In the genomic region with DNA sequence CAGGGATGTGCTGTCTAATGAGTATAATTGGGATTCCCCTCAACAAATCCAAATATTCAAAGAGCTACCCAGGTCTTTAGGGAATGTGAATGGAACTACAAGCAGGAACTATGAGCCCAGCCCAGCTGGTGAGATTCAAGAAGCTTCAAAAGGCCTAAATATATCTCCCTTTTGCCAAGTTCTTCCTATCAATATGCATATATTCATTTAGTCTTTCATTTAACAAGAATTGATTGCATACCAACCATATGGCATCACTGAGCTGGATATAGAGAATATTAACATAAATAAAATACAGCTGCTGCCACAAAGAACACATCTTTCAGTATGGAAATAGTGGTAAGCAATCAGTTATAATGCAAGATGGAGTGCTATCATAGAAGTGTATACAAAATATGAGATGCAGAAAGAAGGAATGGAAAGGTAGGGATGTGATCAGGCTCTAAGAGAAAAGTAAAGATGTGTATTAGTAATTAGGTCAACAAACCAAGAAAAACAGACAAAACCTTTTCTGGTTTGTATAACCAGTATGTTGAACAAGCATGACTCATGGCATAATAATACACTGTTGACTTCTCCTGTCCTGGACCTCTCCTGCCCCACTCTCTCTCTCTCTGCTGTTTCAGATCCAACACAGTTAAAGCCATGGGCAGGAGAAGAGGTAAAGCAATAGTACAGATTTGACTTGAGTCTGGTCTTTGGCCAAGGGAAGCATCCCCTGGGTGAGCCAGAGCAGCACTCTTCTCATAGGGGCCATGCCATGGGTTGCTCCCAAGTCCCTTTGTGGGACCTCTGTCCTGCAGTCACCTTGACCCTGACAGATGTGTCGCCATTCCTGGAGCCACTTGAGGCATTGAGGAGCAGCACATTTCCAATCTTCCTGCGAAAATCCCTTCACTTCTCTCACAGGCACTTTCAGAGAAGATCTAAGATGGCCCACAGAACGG, we compare ENCODE assay signal across 11 cellular contexts. TPM values are rescaled to one million over a fixed set of nuclear protein-coding genes. Genes with fewer than 3 reads are reported as not detected.
DNase-seq lines count a peak whose midpoint lies in the region; ATAC-seq and TF ChIP-seq lines count a peak whose summit lies in the region.
"Had no signal": no experiment of that assay in that cellular context is flagged by ENCODE, and none has a peak within 500 bp of the region (broad histone marks: within the 10 kb centered on the region; RNA-seq: fewer than 3 reads in every experiment).

No MANE protein-coding gene starts in this region.

- no peaks in the 10 kb centered on the region; the same call in 1 of the 2 replicates for H3K9me3 ChIP-seq in MG63

- peak overlapping the region; percentile 52 for H3K23ac ChIP-seq in mesendoderm (ENCODE audit: low read length)

- CTCF ChIA-PET in activated CD4-positive, alpha-beta T cell treated with anti-CD3 and anti-CD28 coated beads for 36 hours (lab: Charles Lee): interaction anchor here (0.6 to 1.4 kb wide), 3 partner anchors 8 to 356 kb away, joined by 3 to 5 read pairs (median 4); no protein-coding TSS in a partner anchor

- H3K56ac ChIP-seq in mesendoderm (ENCODE audit: low read length): peak overlapping the region; percentile 78

- no peak overlapping the region for H3K4me2 ChIP-seq in mesendoderm (ENCODE audit: low read length)

- intact Hi-C loops in activated CD4-positive, alpha-beta T cell treated with anti-CD3 and anti-CD28 coated beads for 36 hours (cut with DNase I, micrococcal nuclease): loop anchor here (2.0 to 5.0 kb wide), 6 partner anchors 53 to 794 kb away; no protein-coding TSS in a partner anchor

- H3K4me1 Mint-ChIP-seq in activated CD4-positive, alpha-beta T cell treated with anti-CD3 and anti-CD28 coated beads for 36 hours: peaks cover 30% of the 10 kb centered on the region
- H3K4me1 Mint-ChIP-seq: CD4-positive, CD25-positive, alpha-beta regulatory T cell; naive B cell had no signal

- H3K4me3 Mint-ChIP-seq in activated CD4-positive, alpha-beta T cell treated with anti-CD3 and anti-CD28 coated beads for 36 hours: no peak overlapping the region
- H3K4me3 Mint-ChIP-seq: CD4-positive, CD25-positive, alpha-beta regulatory T cell had no signal

- H3K4me3 ChIP-seq in MG63 (no peak overlapping the region), coronary artery (peak overlapping the region; percentile 21), mesendoderm (ENCODE audit: low read length) (no peak overlapping the region), H7 (ENCODE audit: insufficient read depth, low read depth, low read length) (no peak overlapping the region)

- H3K27ac Mint-ChIP-seq in activated CD4-positive, alpha-beta T cell treated with anti-CD3 and anti-CD28 coated beads for 36 hours: no peak overlapping the region
- H3K27ac Mint-ChIP-seq: CD4-positive, CD25-positive, alpha-beta regulatory T cell; naive B cell had no signal

- H4K5ac ChIP-seq in mesendoderm (ENCODE audit: low read length): no peak overlapping the region

- no peaks in the 10 kb centered on the region for H3K79me1 ChIP-seq in mesendoderm (ENCODE audit: low read length)

- peak overlapping the region; percentile 42 for H2AK5ac ChIP-seq in mesendoderm (ENCODE audit: low read length)

- no CpG with 5 or more reads among the region's 3 CpGs for WGBS in mesendoderm (ENCODE audit: extremely low coverage, insufficient coverage, low lambda C conversion rate)

- no peaks in the 10 kb centered on the region for H3K36me3 ChIP-seq in MG63
- no peaks in the 10 kb centered on the region for H3K36me3 ChIP-seq in mesendoderm (ENCODE audit: control insufficient read depth, insufficient read depth, low read length)
- H3K36me3 ChIP-seq in H7 (replicated peaks; ENCODE audit: control insufficient read depth, insufficient read depth, low read length): no peaks in the 10 kb centered on the region

- no peak overlapping the region for H2BK120ac ChIP-seq in mesendoderm (ENCODE audit: low read depth, low read length)

- H4K8ac ChIP-seq in mesendoderm (ENCODE audit: low read depth, low read length): no peak overlapping the region

- H3K79me2 ChIP-seq in mesendoderm (ENCODE audit: control insufficient read depth, insufficient read depth, low read length): no peaks in the 10 kb centered on the region

- no peak for ATAC-seq in activated CD4-positive, alpha-beta T cell treated with anti-CD3 and anti-CD28 coated beads for 36 hours

- no peaks in the 10 kb centered on the region for H3K36me3 Mint-ChIP-seq in activated CD4-positive, alpha-beta T cell treated with anti-CD3 and anti-CD28 coated beads for 36 hours (ENCODE audit: low read depth)
- H3K36me3 Mint-ChIP-seq: CD4-positive, CD25-positive, alpha-beta regulatory T cell; naive B cell had no signal

- no peak overlapping the region for H3K4ac ChIP-seq in mesendoderm (ENCODE audit: low read depth, low read length)

- peaks cover 11% of the 10 kb centered on the region for H3K4me1 ChIP-seq in mesendoderm (ENCODE audit: control insufficient read depth, low read depth, low read length)

- peak overlapping the region; percentile 93 for H3K18ac ChIP-seq in mesendoderm (ENCODE audit: low read length)

- TF ChIP-seq CTCF in coronary artery (IDR thresholded peaks at IDR 0.05): no peak

- H3K27ac ChIP-seq in coronary artery (peak overlapping the region; percentile 82 to 95), mesendoderm (ENCODE audit: low read depth, low read length) (peak overlapping the region; percentile 96)

- no peaks in the 10 kb centered on the region for H3K9me3 Mint-ChIP-seq in activated CD4-positive, alpha-beta T cell treated with anti-CD3 and anti-CD28 coated beads for 36 hours (ENCODE audit: low read depth)

- peak; percentile 85 for DNase-seq in A172 (ENCODE audit: low spot score)
- peak; percentile 69 for DNase-seq in MG63
- DNase-seq in coronary artery (ENCODE audit: low spot score): no peak
- no peak for DNase-seq in mesendoderm
- no peak for DNase-seq in activated T-cell treated with anti-CD3 and anti-CD28 coated beads, Interleukin-2, amount 50 U/mL, for 48 hours
- no peak for DNase-seq in activated CD4-positive, alpha-beta T cell treated with anti-CD3 and anti-CD28 coated beads for 36 hours
- DNase-seq in NCI-H187 (lab: John Stamatoyannopoulos, UW): no peak
- no peak for DNase-seq in H7
- DNase-seq: CD4-positive, CD25-positive, alpha-beta regulatory T cell; naive B cell; NCI-H2107 had no signal

- H3K9ac ChIP-seq in mesendoderm (ENCODE audit: low read length): no peak overlapping the region

- POLR2A ChIA-PET in activated CD4-positive, alpha-beta T cell treated with anti-CD3 and anti-CD28 coated beads for 36 hours (lab: Charles Lee): no interaction called here

- H2BK15ac ChIP-seq in mesendoderm (replicated peaks; ENCODE audit: low read depth): no peak overlapping the region

- no peaks in the 10 kb centered on the region for H3K27me3 ChIP-seq in MG63
- H3K27me3 ChIP-seq in mesendoderm (ENCODE audit: insufficient read depth, low read length, poor library complexity): no peaks in the 10 kb centered on the region
- no peaks in the 10 kb centered on the region for H3K27me3 ChIP-seq in H7 (ENCODE audit: control insufficient read depth, insufficient read depth, low read length)

- peaks cover 14% of the 10 kb centered on the region for H3K27me3 Mint-ChIP-seq in activated CD4-positive, alpha-beta T cell treated with anti-CD3 and anti-CD28 coated beads for 36 hours
- H3K27me3 Mint-ChIP-seq: CD4-positive, CD25-positive, alpha-beta regulatory T cell; naive B cell had no signal

- peak overlapping the region; percentile 89 for H2BK5ac ChIP-seq in mesendoderm (ENCODE audit: low read length)

RNA-seq across cellular contexts. Expression of gene PRSS23, which starts 58.6 kb away (rescaled TPM):
- total RNA-seq in A172 (2014; rRNA removed; shearing (Covaris generic)): 184 and 229 TPM in 2 replicates
- 19.9 and 37.4 TPM in 2 replicates for total RNA-seq in MG63 (2014; rRNA removed; shearing (Covaris generic); ENCODE audit: low replicate concordance)
- polyA plus RNA-seq in mesendoderm (2013, experiment 1 of 2): 3.9 TPM
- polyA plus RNA-seq in mesendoderm (2013, experiment 2 of 2): 4.1 TPM
- 1 to 10 TPM in 1 of 2 experiments, under 1 TPM in 1; 0.62 to 1.5 TPM for total RNA-seq in activated CD4-positive, alpha-beta T cell treated with anti-CD3 and anti-CD28 coated beads for 36 hours
- 2.7 and 3.7 TPM in 2 replicates for total RNA-seq in H7 (2014; rRNA removed; shearing (Covaris generic))
- total RNA-seq: CD4-positive, CD25-positive, alpha-beta regulatory T cell had no signal

Comparison
In these comparisons a context has a peak if more than half of its experiments do, and no peak if none do; other contexts are left out.
1. DNase-seq: peak in A172 (single experiment) and MG63 (single experiment); none in coronary artery (single experiment), mesendoderm (single experiment), activated T-cell treated with anti-CD3 and anti-CD28 coated beads, Interleukin-2, amount 50 U/mL, for 48 hours (0 of 2), activated CD4-positive, alpha-beta T cell treated with anti-CD3 and anti-CD28 coated beads for 36 hours (single experiment), NCI-H187 (0 of 2) and H7 (single experiment).